1 cellular context compared by ENCODE assay signal in genomic region chr11:13962198-13962561, GRCh38.
TF ChIP-seq lines count a peak whose summit lies in the region.

No MANE protein-coding gene starts in this region.

TF ChIP-seq in HepG2, 621 proteins besides CTCF, POLR2A, EP300 and RAD21 (continued from another document):
- TF ChIP-seq, protein P1, sequence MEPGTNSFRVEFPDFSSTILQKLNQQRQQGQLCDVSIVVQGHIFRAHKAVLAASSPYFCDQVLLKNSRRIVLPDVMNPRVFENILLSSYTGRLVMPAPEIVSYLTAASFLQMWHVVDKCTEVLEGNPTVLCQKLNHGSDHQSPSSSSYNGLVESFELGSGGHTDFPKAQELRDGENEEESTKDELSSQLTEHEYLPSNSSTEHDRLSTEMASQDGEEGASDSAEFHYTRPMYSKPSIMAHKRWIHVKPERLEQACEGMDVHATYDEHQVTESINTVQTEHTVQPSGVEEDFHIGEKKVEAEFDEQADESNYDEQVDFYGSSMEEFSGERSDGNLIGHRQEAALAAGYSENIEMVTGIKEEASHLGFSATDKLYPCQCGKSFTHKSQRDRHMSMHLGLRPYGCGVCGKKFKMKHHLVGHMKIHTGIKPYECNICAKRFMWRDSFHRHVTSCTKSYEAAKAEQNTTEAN (CRISPR knock-in tag; conservative IDR thresholded peaks at IDR 0.05): no peak
- TF ChIP-seq, protein P2, sequence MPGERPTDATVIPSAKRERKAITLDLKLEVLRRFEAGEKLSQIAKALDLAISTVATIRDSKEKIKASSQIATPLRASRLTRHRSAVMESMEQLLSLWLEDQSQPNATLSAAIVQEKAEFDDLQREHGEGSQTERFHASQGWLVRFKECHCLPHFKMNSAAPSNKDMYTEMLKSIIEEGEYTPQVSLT (CRISPR knock-in tag; IDR thresholded peaks at IDR 0.05; ENCODE audit: borderline replicate concordance, low read depth): no peak
- TF ChIP-seq DR1 (CRISPR knock-in tag; IDR thresholded peaks at IDR 0.05): no peak
- no peak for TF ChIP-seq ZNF274 (CRISPR knock-in tag; IDR thresholded peaks at IDR 0.05)
- no peak for TF ChIP-seq IRX3 (CRISPR knock-in tag; IDR thresholded peaks at IDR 0.05; ENCODE audit: borderline replicate concordance, low read depth)
- TF ChIP-seq CAMTA2 (CRISPR knock-in tag; IDR thresholded peaks at IDR 0.05; ENCODE audit: borderline replicate concordance): no peak
- no peak for TF ChIP-seq ZNF619 (CRISPR knock-in tag; IDR thresholded peaks at IDR 0.05)
- TF ChIP-seq ZNF160 (CRISPR knock-in tag; IDR thresholded peaks at IDR 0.05): no peak
